Comparison of ENCODE assay signal across 31 cellular contexts in the genomic region with DNA sequence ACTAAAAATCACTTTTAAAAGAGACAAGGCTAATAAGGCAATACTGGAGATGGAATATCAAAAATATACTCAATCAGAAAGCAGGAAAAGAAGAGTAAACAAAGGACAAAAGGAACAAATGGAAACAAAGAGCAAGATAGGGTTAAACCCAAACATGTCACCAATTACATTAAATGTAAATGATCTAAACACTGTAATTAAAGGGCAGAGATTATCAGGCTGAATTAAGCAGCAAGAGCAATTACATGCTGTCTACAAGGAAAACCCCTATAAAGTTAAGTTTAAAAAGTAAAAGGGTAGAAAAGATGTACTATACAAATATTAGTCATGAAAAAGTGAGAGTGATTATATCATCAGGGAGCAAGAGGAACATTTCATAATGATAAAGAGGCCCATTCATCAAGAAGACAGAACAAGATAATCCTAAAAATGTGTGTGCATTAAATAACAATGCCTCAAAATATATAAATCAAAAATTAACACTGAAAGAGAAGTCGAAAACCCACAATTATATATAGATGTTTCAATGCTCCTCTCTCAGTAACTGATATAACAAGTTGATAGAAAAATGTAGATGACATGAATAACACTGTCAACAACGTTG. TPM values are rescaled to one million over a fixed set of nuclear protein-coding genes. Genes with fewer than 3 reads are reported as not detected.
"Had no signal": no experiment of that assay in that cellular context is flagged by ENCODE, and none has a peak within 500 bp of the region (broad histone marks: within the 10 kb centered on the region; RNA-seq: fewer than 3 reads in every experiment).

No MANE protein-coding gene starts in this region.

- H3K9me3 ChIP-seq: ovary, thyroid gland, uterus had no signal

- H3K9ac ChIP-seq: neural progenitor cell, parathyroid adenoma had no signal

- H3K36me3 ChIP-seq: ovary, sigmoid colon, thoracic aorta, thyroid gland, upper lobe of left lung, uterus had no signal

- H3K27ac ChIP-seq: neural progenitor cell, ovary, parathyroid adenoma, psoas muscle, right lobe of liver, sigmoid colon, stomach, thoracic aorta, thyroid gland, tibial nerve, upper lobe of left lung, uterus had no signal

- H3K27me3 ChIP-seq: neural progenitor cell, ovary, right lobe of liver, sigmoid colon, stomach, thyroid gland, tibial nerve, upper lobe of left lung, uterus had no signal

- H3K4me3 Mint-ChIP-seq: natural killer cell; nephron; neural progenitor cell; stimulated activated effector memory CD8-positive, alpha-beta T cell treated with anti-CD3 and anti-CD28 coated beads, Interleukin-12 subunit alpha, Interleukin-12 subunit beta, amount 100 ng/mL, for 72 hours; stimulated activated naive B cell treated with anti-CD40 and anti-IgM and Interleukin-4, amounts not matched to agents 10 μg/mL and 1 μg/mL and 100 μg/mL, for 72 hours; stimulated activated naive CD8-positive, alpha-beta T cell treated with anti-CD3 and anti-CD28 coated beads, Interleukin-15, Interleukin-2, amounts not matched to agents 100 ng/mL and 50 ng/mL, for 24 hours had no signal

- ATAC-seq: natural killer cell; psoas muscle; right cardiac atrium; right lobe of liver; stimulated activated effector memory CD8-positive, alpha-beta T cell treated with anti-CD3 and anti-CD28 coated beads, Interleukin-12 subunit alpha, Interleukin-12 subunit beta, amount 100 ng/mL, for 72 hours; stimulated activated naive B cell treated with anti-CD40 and anti-IgM and Interleukin-4, amounts not matched to agents 10 μg/mL and 1 μg/mL and 100 μg/mL, for 72 hours had no signal

- H3K4me1 Mint-ChIP-seq: neural progenitor cell had no signal

- H3K27ac Mint-ChIP-seq: natural killer cell; nephron; neural progenitor cell; progenitor cell of endocrine pancreas; stimulated activated effector memory CD8-positive, alpha-beta T cell treated with anti-CD3 and anti-CD28 coated beads, Interleukin-12 subunit alpha, Interleukin-12 subunit beta, amount 100 ng/mL, for 72 hours; stimulated activated naive B cell treated with anti-CD40 and anti-IgM and Interleukin-4, amounts not matched to agents 10 μg/mL and 1 μg/mL and 100 μg/mL, for 72 hours; stimulated activated naive CD8-positive, alpha-beta T cell treated with anti-CD3 and anti-CD28 coated beads, Interleukin-15, Interleukin-2, amounts not matched to agents 100 ng/mL and 50 ng/mL, for 24 hours had no signal

- DNase-seq: natural killer cell; occipital lobe; ovary; posterior cingulate gyrus; psoas muscle; right cardiac atrium; right lobe of liver; sigmoid colon; small intestine; stimulated activated CD4-positive, alpha-beta T cell treated with anti-CD3 and anti-CD28 coated beads, Interleukin-15, amount 100 ng/mL, for 24 hours; stimulated activated CD4-positive, alpha-beta T cell treated with anti-CD3 and anti-CD28 coated beads, Interleukin-2, amount 100 ng/mL, for 24 hours; stimulated activated CD4-positive, alpha-beta T cell treated with anti-CD3 and anti-CD28 coated beads, Interleukin-2, amount 100 ng/mL, for 48 hours; stimulated activated CD4-positive, alpha-beta T cell treated with anti-CD3 and anti-CD28 coated beads, Interleukin-4, amount 100 ng/mL, for 24 hours; stimulated activated naive B cell treated with anti-CD40 and anti-IgM and Interleukin-4, amounts not matched to agents 10 μg/mL and 1 μg/mL and 100 μg/mL, for 72 hours; stimulated activated naive CD4-positive, alpha-beta T cell treated with Interleukin-2 at 50 U/mL for 16 hours; stomach; thyroid gland; trophoblast cell; upper lobe of left lung; uterus had no signal

- H3K4me2 ChIP-seq: neural progenitor cell had no signal

- FAIRE-seq: small intestine had no signal

- H3K4me1 ChIP-seq: neural progenitor cell, parathyroid adenoma, right lobe of liver, thyroid gland, upper lobe of left lung, uterus had no signal

- H3K36me3 Mint-ChIP-seq: stimulated activated effector memory CD8-positive, alpha-beta T cell treated with anti-CD3 and anti-CD28 coated beads, Interleukin-12 subunit alpha, Interleukin-12 subunit beta, amount 100 ng/mL, for 72 hours had no signal

- H3K79me2 ChIP-seq: parathyroid adenoma had no signal

- H3K4me3 ChIP-seq: neural progenitor cell, ovary, psoas muscle, right lobe of liver, sigmoid colon, stomach, thoracic aorta, thyroid gland, tibial nerve, upper lobe of left lung, uterus had no signal

- H2AFZ ChIP-seq: neural progenitor cell, parathyroid adenoma had no signal

- H3K27me3 Mint-ChIP-seq: progenitor cell of endocrine pancreas; stimulated activated naive B cell treated with anti-CD40 and anti-IgM and Interleukin-4, amounts not matched to agents 10 μg/mL and 1 μg/mL and 100 μg/mL, for 72 hours; stimulated activated naive CD8-positive, alpha-beta T cell treated with anti-CD3 and anti-CD28 coated beads, Interleukin-15, Interleukin-2, amounts not matched to agents 100 ng/mL and 50 ng/mL, for 24 hours had no signal

RNA-seq across cellular contexts. Expression of a gene that starts 56.8 kb away (rescaled TPM):
- total RNA-seq: natural killer cell, progenitor cell of endocrine pancreas, renal cortical epithelial cell, right cardiac atrium, right lobe of liver, sigmoid colon, stomach, thoracic aorta, upper lobe of left lung, ureter had no signal
- polyA plus RNA-seq: neural cell, sigmoid colon, small intestine, stomach had no signal
